1 cellular context compared by ENCODE assay signal in the genomic region with DNA sequence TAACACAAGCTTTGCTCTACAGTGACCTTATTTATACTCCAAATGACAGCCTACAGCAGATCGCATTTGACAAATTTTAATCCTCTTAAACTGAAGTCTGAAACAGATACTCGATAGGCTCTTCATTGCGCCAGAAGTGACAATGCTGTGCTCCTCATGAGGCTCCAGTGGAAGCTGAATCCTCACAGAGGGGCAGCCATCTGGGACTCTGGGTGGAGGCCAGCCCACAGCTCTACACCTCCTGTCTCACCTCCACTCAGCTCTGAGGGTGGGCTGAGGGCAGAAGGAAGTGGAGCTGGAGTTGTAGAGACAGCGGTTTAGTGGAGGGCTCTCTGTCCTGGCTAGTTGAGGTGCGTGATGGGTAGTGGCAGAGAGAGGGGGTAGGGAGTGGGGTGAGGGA.
TF ChIP-seq lines count a peak whose summit lies in the region.

No MANE protein-coding gene starts in this region.

TF ChIP-seq in HepG2, 621 proteins besides CTCF, POLR2A, EP300 and RAD21 (continued from another document):
- TF ChIP-seq ZNF407 (CRISPR knock-in tag; IDR thresholded peaks at IDR 0.05; ENCODE audit: not compliant biosample characterization) (no peak), KLF15 (CRISPR knock-in tag; IDR thresholded peaks at IDR 0.05; ENCODE audit: borderline replicate concordance) (no peak), ZNF205 (CRISPR knock-in tag; IDR thresholded peaks at IDR 0.05) (no peak)
- TF ChIP-seq, protein P1, sequence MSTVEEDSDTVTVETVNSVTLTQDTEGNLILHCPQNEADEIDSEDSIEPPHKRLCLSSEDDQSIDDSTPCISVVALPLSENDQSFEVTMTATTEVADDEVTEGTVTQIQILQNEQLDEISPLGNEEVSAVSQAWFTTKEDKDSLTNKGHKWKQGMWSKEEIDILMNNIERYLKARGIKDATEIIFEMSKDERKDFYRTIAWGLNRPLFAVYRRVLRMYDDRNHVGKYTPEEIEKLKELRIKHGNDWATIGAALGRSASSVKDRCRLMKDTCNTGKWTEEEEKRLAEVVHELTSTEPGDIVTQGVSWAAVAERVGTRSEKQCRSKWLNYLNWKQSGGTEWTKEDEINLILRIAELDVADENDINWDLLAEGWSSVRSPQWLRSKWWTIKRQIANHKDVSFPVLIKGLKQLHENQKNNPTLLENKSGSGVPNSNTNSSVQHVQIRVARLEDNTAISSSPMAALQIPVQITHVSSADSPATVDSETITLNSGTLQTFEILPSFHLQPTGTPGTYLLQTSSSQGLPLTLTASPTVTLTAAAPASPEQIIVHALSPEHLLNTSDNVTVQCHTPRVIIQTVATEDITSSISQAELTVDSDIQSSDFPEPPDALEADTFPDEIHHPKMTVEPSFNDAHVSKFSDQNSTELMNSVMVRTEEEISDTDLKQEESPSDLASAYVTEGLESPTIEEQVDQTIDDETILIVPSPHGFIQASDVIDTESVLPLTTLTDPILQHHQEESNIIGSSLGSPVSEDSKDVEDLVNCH (CRISPR knock-in tag; IDR thresholded peaks at IDR 0.05): no peak
